8 cellular contexts compared by ENCODE assay signal in the genomic region with DNA sequence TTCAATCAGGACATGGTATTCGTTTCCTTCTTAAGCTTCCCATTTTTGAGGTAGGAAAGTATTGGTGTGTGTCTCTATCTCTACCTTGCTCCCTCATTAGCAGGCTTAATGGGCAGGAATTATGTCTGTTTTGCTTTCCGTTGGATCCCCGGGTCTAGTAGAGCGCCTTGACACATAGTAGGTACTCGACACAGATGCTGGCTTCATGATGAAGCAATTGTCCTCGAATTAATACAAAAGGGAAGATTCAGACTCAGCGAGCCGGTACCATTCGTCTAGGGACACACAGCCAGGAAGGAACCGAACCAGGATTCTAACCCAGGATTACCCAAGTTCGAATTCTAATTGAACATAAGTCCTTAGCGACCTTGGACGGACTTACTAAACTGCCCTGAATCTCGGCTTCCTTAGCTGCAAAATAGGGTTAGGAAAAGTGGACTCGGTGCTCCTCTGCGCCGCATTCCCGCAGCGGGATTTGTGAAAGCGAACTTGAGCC. TPM values are rescaled to one million over a fixed set of nuclear protein-coding genes. Genes with fewer than 3 reads are reported as not detected.
A peak's percentile ranks its signal among the peaks of the same experiment; 100 is the strongest.
DNase-seq lines count a peak whose midpoint lies in the region; TF ChIP-seq lines count a peak whose summit lies in the region.

No MANE protein-coding gene starts in this region.

- H2AFZ ChIP-seq in parathyroid adenoma: peak overlapping the region; percentile 88

- no peak overlapping the region for H3K9ac ChIP-seq in parathyroid adenoma

- no peaks in the 10 kb centered on the region for H3K27me3 ChIP-seq in Peyer's patch
- H3K27me3 ChIP-seq in parathyroid adenoma (ENCODE audit: control insufficient read depth, insufficient read depth, low read length): no peaks in the 10 kb centered on the region

- peak overlapping the region; percentile 73 for H3K4me2 ChIP-seq in parathyroid adenoma (ENCODE audit: low read length)

- H3K4me1 Mint-ChIP-seq in T-helper 1 cell treated with Interleukin-12 subunit alpha and Interleukin-12 subunit beta and Interleukin-4 antibody, amounts not matched to agents 30 μg/mL and 1 μg/mL, for 36 hours (ENCODE audit: low read depth): peaks cover 32% of the 10 kb centered on the region

- TF ChIP-seq CTCF in Peyer's patch (IDR thresholded peaks at IDR 0.05): no peak
- no peak for TF ChIP-seq CTCF in epithelial cell of proximal tubule (conservative IDR thresholded peaks at IDR 0.05; ENCODE audit: low read depth, low read length)
- TF ChIP-seq CTCF in parathyroid adenoma (IDR thresholded peaks at IDR 0.05): no peak

- peak overlapping the region; percentile 99 for H3K27ac Mint-ChIP-seq in T-helper 1 cell treated with Interleukin-12 subunit alpha and Interleukin-12 subunit beta and Interleukin-4 antibody, amounts not matched to agents 30 μg/mL and 1 μg/mL, for 36 hours

- H3K4me1 ChIP-seq in Peyer's patch: peaks cover 0 to 38% (median 16%) of the 10 kb centered on the region in 4 donors
- H3K4me1 ChIP-seq in parathyroid adenoma: peaks cover 7% of the 10 kb centered on the region

- no peak for TF ChIP-seq POLR2A in Peyer's patch (IDR thresholded peaks at IDR 0.05)

- H3K9me3 Mint-ChIP-seq in T-helper 1 cell treated with Interleukin-12 subunit alpha and Interleukin-12 subunit beta and Interleukin-4 antibody, amounts not matched to agents 30 μg/mL and 1 μg/mL, for 36 hours: no peaks in the 10 kb centered on the region

- peak overlapping the region; percentile 93 to 97 (median 95) for H3K27ac ChIP-seq in Peyer's patch
- peak overlapping the region; percentile 99 for H3K27ac ChIP-seq in parathyroid adenoma

- H3K36me3 ChIP-seq in Peyer's patch (peaks cover 0 to 36% (median 0%) of the 10 kb centered on the region in 3 donors), parathyroid adenoma (ENCODE audit: control insufficient read depth, insufficient read depth, low read length) (no peaks in the 10 kb centered on the region)

- H3K27me3 Mint-ChIP-seq in T-helper 1 cell treated with Interleukin-12 subunit alpha and Interleukin-12 subunit beta and Interleukin-4 antibody, amounts not matched to agents 30 μg/mL and 1 μg/mL, for 36 hours (ENCODE audit: low read depth): no peaks in the 10 kb centered on the region

- H3K4me3 Mint-ChIP-seq in T-helper 1 cell treated with Interleukin-12 subunit alpha and Interleukin-12 subunit beta and Interleukin-4 antibody, amounts not matched to agents 30 μg/mL and 1 μg/mL, for 36 hours: peak overlapping the region; percentile 100

- DNase-seq in T-helper 1 cell (no peak), Peyer's patch (no peak), epithelial cell of proximal tubule (ENCODE audit: low read depth) (no peak), UCSD-AML1 (lab: John Stamatoyannopoulos, UW; ENCODE audit: unreplicated experiment) (no peak), AG08395 (ENCODE audit: low spot score) (no peak)
- no peak for DNase-seq in activated effector memory CD4-positive, alpha-beta T cell treated with Interleukin-2 at 50 U/mL for 16 hours

- peaks cover 35% of the 10 kb centered on the region for H3K79me2 ChIP-seq in parathyroid adenoma

- H3K4me3 ChIP-seq in Peyer's patch (peak overlapping the region; percentile 84 to 96 (median 93)), epithelial cell of proximal tubule (ENCODE audit: low read depth, low read length) (peak overlapping the region; percentile 92), parathyroid adenoma (ENCODE audit: low read depth, low read length) (peak overlapping the region; percentile 96)

- no peaks in the 10 kb centered on the region for H3K9me3 ChIP-seq in Peyer's patch
- no peaks in the 10 kb centered on the region for H3K9me3 ChIP-seq in parathyroid adenoma (ENCODE audit: control insufficient read depth, low read length)

- peaks cover 27% of the 10 kb centered on the region for H3K36me3 Mint-ChIP-seq in T-helper 1 cell treated with Interleukin-12 subunit alpha and Interleukin-12 subunit beta and Interleukin-4 antibody, amounts not matched to agents 30 μg/mL and 1 μg/mL, for 36 hours (ENCODE audit: low read depth)

RNA-seq across cellular contexts. Expression of a gene that starts 0.5 kb away (rescaled TPM):
- total RNA-seq in Peyer's patch: 100 to 1,000 TPM; 121 to 146 (median 138) TPM
- 87.5 and 128 TPM in 2 replicates for total RNA-seq in epithelial cell of proximal tubule

RNA-seq across cellular contexts. Expression of a gene that starts 0.9 kb away (rescaled TPM):
- total RNA-seq in Peyer's patch (100 to 1,000 TPM in 1 of 4 donors, 10 to 100 TPM in 3; 67.8 to 205 (median 77.7) TPM), epithelial cell of proximal tubule (43.4 and 68.0 TPM in 2 replicates)

RNA-seq across cellular contexts. Expression of a gene that starts 36.0 kb away (rescaled TPM):
- total RNA-seq in Peyer's patch: 10 to 100 TPM in 1 of 4 donors, 1 to 10 TPM in 3; 1.8 to 17.3 (median 3.4) TPM
- total RNA-seq in epithelial cell of proximal tubule: 0.06 TPM in 1 of 2 replicates, not detected in the other

RNA-seq across cellular contexts. Expression of a gene that starts 46.8 kb away (rescaled TPM):
- 10 to 100 TPM in 2 of 4 donors, 1 to 10 TPM in 2; 4.1 to 11.6 (median 8.6) TPM for total RNA-seq in Peyer's patch
- 3.2 and 3.3 TPM in 2 replicates for total RNA-seq in epithelial cell of proximal tubule
